Comparison of ENCODE assay signal across 31 cellular contexts in the genomic region with DNA sequence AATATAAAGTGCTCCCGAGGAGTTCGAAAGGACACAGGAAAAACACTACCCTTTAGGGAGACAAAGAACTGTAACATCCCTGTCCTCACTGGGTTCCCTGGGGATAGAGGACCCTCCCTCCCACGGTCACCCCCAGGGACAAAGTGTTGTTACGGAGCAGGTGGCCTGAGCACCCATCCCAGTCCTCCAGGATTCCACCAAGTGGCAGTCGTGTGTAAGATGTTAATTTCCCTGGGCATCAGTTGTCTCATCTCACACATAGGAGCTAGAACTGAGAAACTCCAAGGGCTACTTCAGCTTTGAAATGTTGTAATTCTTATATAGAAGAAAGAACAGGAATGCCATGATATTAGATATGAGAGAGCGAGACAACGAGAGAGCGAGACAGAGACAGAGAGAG.
"Had no signal": no experiment of that assay in that cellular context is flagged by ENCODE, and none has a peak within 500 bp of the region (broad histone marks: within the 10 kb centered on the region; RNA-seq: fewer than 3 reads in every experiment).

No MANE protein-coding gene starts in this region.

- H3K4me3 ChIP-seq: colonic mucosa, neural progenitor cell, right atrium auricular region, smooth muscle cell, vagina had no signal

- DNase-seq: activated CD4-positive, alpha-beta T cell treated with anti-CD3 and anti-CD28 coated beads, Interleukin-2, amount 50 U/mL, for 1 hour; activated CD8-positive, alpha-beta T cell treated with anti-CD3 and anti-CD28 coated beads for 36 hours; activated naive CD4-positive, alpha-beta T cell; activated T-cell treated with anti-CD3 and anti-CD28 coated beads, Interleukin-2, amount 50 U/mL, for 48 hours; anterior cingulate cortex; colonic mucosa; effector CD8-positive, alpha-beta T cell; head of caudate nucleus; hippocampal formation; kidney; left colon; midbrain; naive thymus-derived CD4-positive, alpha-beta T cell; occipital lobe; stimulated activated CD4-positive, alpha-beta T cell treated with anti-CD3 and anti-CD28 coated beads, Interleukin-1b, Interleukin-23, amount 100 ng/mL, for 48 hours; stimulated activated CD4-positive, alpha-beta T cell treated with anti-CD3 and anti-CD28 coated beads, Interleukin-4, amount 100 ng/mL, for 4 hours; stimulated activated CD8-positive, alpha-beta memory T cell treated with anti-CD3 and anti-CD28 coated beads, Interleukin-4, amount 100 ng/mL, for 48 hours; stimulated activated naive CD8-positive, alpha-beta T cell treated with anti-CD3 and anti-CD28 coated beads, Interleukin-15, amount 100 ng/mL, for 72 hours; substantia nigra; T-helper 9 cell had no signal

- H3K4me3 Mint-ChIP-seq: activated CD8-positive, alpha-beta T cell treated with anti-CD3 and anti-CD28 coated beads for 36 hours; activated naive CD8-positive, alpha-beta T cell; central memory CD8-positive, alpha-beta T cell; naive thymus-derived CD4-positive, alpha-beta T cell; neural progenitor cell; stimulated activated memory B cell treated with anti-CD40 and anti-IgM and Interleukin-4, amounts not matched to agents 10 μg/mL and 1 μg/mL and 100 μg/mL, for 72 hours; stimulated activated naive CD8-positive, alpha-beta T cell treated with anti-CD3 and anti-CD28 coated beads, Interleukin-15, amount 100 ng/mL, for 72 hours; T-helper 1 cell treated with Interleukin-12 subunit alpha and Interleukin-12 subunit beta and Interleukin-4 antibody, amounts not matched to agents 30 μg/mL and 1 μg/mL, for 36 hours; type B pancreatic cell; WTC11 had no signal

- H3K9me3 Mint-ChIP-seq: activated CD8-positive, alpha-beta T cell treated with anti-CD3 and anti-CD28 coated beads for 36 hours; activated T-helper 2 cell treated with anti-CD3 and anti-CD28 coated beads, Interferon-gamma antibody, Interleukin-2, Interleukin-4, amounts not matched to agents 10 μg/mL and 5 μg/mL and 100 μg/mL, durations not matched to agents 14 hours and 24 hours and 36 hours; central memory CD8-positive, alpha-beta T cell; stimulated activated memory B cell treated with anti-CD40 and anti-IgM and Interleukin-4, amounts not matched to agents 10 μg/mL and 1 μg/mL and 100 μg/mL, for 72 hours; stimulated activated naive CD8-positive, alpha-beta T cell treated with anti-CD3 and anti-CD28 coated beads, Interleukin-15, amount 100 ng/mL, for 72 hours; T-helper 1 cell treated with Interleukin-12 subunit alpha and Interleukin-12 subunit beta and Interleukin-4 antibody, amounts not matched to agents 30 μg/mL and 1 μg/mL, for 36 hours; WTC11 had no signal

- H3K27me3 Mint-ChIP-seq: type B pancreatic cell had no signal

- H3K36me3 Mint-ChIP-seq: activated naive CD8-positive, alpha-beta T cell; naive thymus-derived CD4-positive, alpha-beta T cell; neural progenitor cell; stimulated activated memory B cell treated with anti-CD40 and anti-IgM and Interleukin-4, amounts not matched to agents 10 μg/mL and 1 μg/mL and 100 μg/mL, for 72 hours; type B pancreatic cell; WTC11 had no signal

- ATAC-seq: activated CD8-positive, alpha-beta T cell treated with anti-CD3 and anti-CD28 coated beads for 36 hours; left colon; naive thymus-derived CD4-positive, alpha-beta T cell; stimulated activated memory B cell treated with anti-CD40 and anti-IgM and Interleukin-4, amounts not matched to agents 10 μg/mL and 1 μg/mL and 100 μg/mL, for 72 hours; stimulated activated naive CD8-positive, alpha-beta T cell treated with anti-CD3 and anti-CD28 coated beads, Interleukin-15, amount 100 ng/mL, for 72 hours; WTC11 had no signal

- H3K27ac Mint-ChIP-seq: activated CD8-positive, alpha-beta T cell treated with anti-CD3 and anti-CD28 coated beads for 36 hours; activated naive CD8-positive, alpha-beta T cell; activated T-helper 2 cell treated with anti-CD3 and anti-CD28 coated beads, Interferon-gamma antibody, Interleukin-2, Interleukin-4, amounts not matched to agents 10 μg/mL and 5 μg/mL and 100 μg/mL, durations not matched to agents 14 hours and 24 hours and 36 hours; naive thymus-derived CD4-positive, alpha-beta T cell; neural progenitor cell; stimulated activated memory B cell treated with anti-CD40 and anti-IgM and Interleukin-4, amounts not matched to agents 10 μg/mL and 1 μg/mL and 100 μg/mL, for 72 hours; stimulated activated naive CD8-positive, alpha-beta T cell treated with anti-CD3 and anti-CD28 coated beads, Interleukin-15, amount 100 ng/mL, for 72 hours; T-helper 1 cell treated with Interleukin-12 subunit alpha and Interleukin-12 subunit beta and Interleukin-4 antibody, amounts not matched to agents 30 μg/mL and 1 μg/mL, for 36 hours; type B pancreatic cell; WTC11 had no signal

- H3K4me1 Mint-ChIP-seq: central memory CD8-positive, alpha-beta T cell; naive thymus-derived CD4-positive, alpha-beta T cell; stimulated activated memory B cell treated with anti-CD40 and anti-IgM and Interleukin-4, amounts not matched to agents 10 μg/mL and 1 μg/mL and 100 μg/mL, for 72 hours; stimulated activated naive CD8-positive, alpha-beta T cell treated with anti-CD3 and anti-CD28 coated beads, Interleukin-15, amount 100 ng/mL, for 72 hours had no signal
